In the genomic region with DNA sequence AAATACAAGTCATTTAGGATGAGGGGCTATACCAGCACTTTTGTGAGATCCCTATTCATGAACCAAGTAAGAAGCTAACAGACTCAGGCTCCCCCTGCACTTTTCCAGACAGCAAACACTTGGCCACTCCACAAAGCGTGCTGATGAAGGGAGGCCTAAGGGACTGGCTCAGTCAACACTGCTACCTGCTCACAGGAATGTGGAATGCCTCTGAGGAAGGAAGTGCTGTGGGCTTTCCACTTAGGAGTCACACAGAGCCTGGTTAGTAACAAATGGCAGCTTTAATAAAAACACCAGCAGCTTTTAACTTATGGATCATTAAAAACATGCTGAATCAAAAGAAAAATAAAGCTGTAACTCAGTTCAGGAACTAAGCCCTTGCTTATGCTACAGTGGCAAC, we compare ENCODE assay signal across 20 cellular contexts. TPM values are rescaled to one million over a fixed set of nuclear protein-coding genes. Genes with fewer than 3 reads are reported as not detected.
DNase-seq lines count a peak whose midpoint lies in the region; ATAC-seq and TF ChIP-seq lines count a peak whose summit lies in the region.
"Had no signal": no experiment of that assay in that cellular context is flagged by ENCODE, and none has a peak within 500 bp of the region (broad histone marks: within the 10 kb centered on the region; RNA-seq: fewer than 3 reads in every experiment).

No MANE protein-coding gene starts in this region.

- H4K20me1 ChIP-seq in PC-3 (ENCODE audit: low read length) = no peaks in the 10 kb centered on the region
- H4K20me1 ChIP-seq: BLaER1 had no signal

- DNase-seq in PC-3 (no peak), immature natural killer cell (no peak), GM20000 (ENCODE audit: low spot score) (no peak), midbrain (lab: John Stamatoyannopoulos, UW) (no peak), nephron progenitor cell (no peak)
- no peak for DNase-seq in stimulated activated effector memory CD8-positive, alpha-beta T cell treated with anti-CD3 and anti-CD28 coated beads, Interleukin-12 subunit alpha, Interleukin-12 subunit beta, amount 100 ng/mL, for 72 hours (ENCODE audit: low spot score in 2 of 2)
- DNase-seq: 8988T; CD4-positive, alpha-beta memory T cell; DMS153; DMS79 treated with DMSO at 0.1 percent for 48 hours; GF-D8; HCEC 1CT; IMR-90 had no signal

- intact Hi-C loops in PC-3 (cut with micrococcal nuclease) = no loop called here

- no peaks in the 10 kb centered on the region for H3K9me2 ChIP-seq in PC-3 (replicated peaks; ENCODE audit: low read length)

- no peaks in the 10 kb centered on the region for H3F3A ChIP-seq in PC-3 (ENCODE audit: low read length, unreplicated experiment)

- H3K4me3 ChIP-seq in PC-3 (ENCODE audit: low read length) = no peak overlapping the region
- H3K4me3 ChIP-seq: BLaER1, GM12878, GM23338 had no signal

- peaks cover 27 to 59% (median 52%) of the 10 kb centered on the region in 3 donors for H3K36me3 Mint-ChIP-seq in immature natural killer cell
- H3K36me3 Mint-ChIP-seq in stimulated activated effector memory CD8-positive, alpha-beta T cell treated with anti-CD3 and anti-CD28 coated beads, Interleukin-12 subunit alpha, Interleukin-12 subunit beta, amount 100 ng/mL, for 72 hours = peaks cover 33% of the 10 kb centered on the region
- peaks cover 53% of the 10 kb centered on the region for H3K36me3 Mint-ChIP-seq in nephron progenitor cell (ENCODE audit: low read depth)

- H3K9ac ChIP-seq in PC-3 (ENCODE audit: low read length) = no peak overlapping the region
- H3K9ac ChIP-seq: BLaER1 had no signal

- H3K9me3 Mint-ChIP-seq in immature natural killer cell (no peaks in the 10 kb centered on the region), nephron progenitor cell (no peaks in the 10 kb centered on the region)
- H3K9me3 Mint-ChIP-seq in stimulated activated effector memory CD8-positive, alpha-beta T cell treated with anti-CD3 and anti-CD28 coated beads, Interleukin-12 subunit alpha, Interleukin-12 subunit beta, amount 100 ng/mL, for 72 hours = no peaks in the 10 kb centered on the region
- H3K9me3 Mint-ChIP-seq: CD4-positive, alpha-beta memory T cell; GM23338 had no signal

- H3K9me3 ChIP-seq in PC-3 (ENCODE audit: low read length) = no peaks in the 10 kb centered on the region

- no peak overlapping the region for H2AFZ ChIP-seq in PC-3 (ENCODE audit: low read length)
- H2AFZ ChIP-seq: GM23338 had no signal

- H3K27me3 Mint-ChIP-seq in immature natural killer cell (ENCODE audit: low read depth in 3 of 3) (no peaks in the 10 kb centered on the region), nephron progenitor cell (ENCODE audit: low read depth, poor library complexity) (no peaks in the 10 kb centered on the region)
- H3K27me3 Mint-ChIP-seq: CD4-positive, alpha-beta memory T cell had no signal

- H3K27ac Mint-ChIP-seq in immature natural killer cell (peak overlapping the region in 4 of 6 donors; percentile 3 to 81 (median 62)), nephron progenitor cell (no peak overlapping the region)
- peak overlapping the region; percentile 14 for H3K27ac Mint-ChIP-seq in stimulated activated effector memory CD8-positive, alpha-beta T cell treated with anti-CD3 and anti-CD28 coated beads, Interleukin-12 subunit alpha, Interleukin-12 subunit beta, amount 100 ng/mL, for 72 hours
- H3K27ac Mint-ChIP-seq: CD14-positive monocyte, GM23338 had no signal

- H3K27ac ChIP-seq in PC-3 (ENCODE audit: low read length) (peak overlapping the region; percentile 9; the same call in 1 of the 2 replicates), VCaP (peak overlapping the region; percentile 29; the same call in 1 of the 2 replicates)
- H3K27ac ChIP-seq: BLaER1, HL-60 had no signal

- H3K4me3 Mint-ChIP-seq in immature natural killer cell = no peak overlapping the region
- no peak overlapping the region for H3K4me3 Mint-ChIP-seq in stimulated activated effector memory CD8-positive, alpha-beta T cell treated with anti-CD3 and anti-CD28 coated beads, Interleukin-12 subunit alpha, Interleukin-12 subunit beta, amount 100 ng/mL, for 72 hours
- no peak overlapping the region for H3K4me3 Mint-ChIP-seq in nephron progenitor cell
- H3K4me3 Mint-ChIP-seq: CD14-positive monocyte; CD4-positive, alpha-beta memory T cell; GM23338 had no signal

- CTCF ChIA-PET in PC-3 (lab: Charles Lee) = no interaction called here

- POLR2A ChIA-PET in PC-3 (lab: Charles Lee; ENCODE audit: unreplicated experiment) = no interaction called here

- H3K79me2 ChIP-seq in PC-3 (ENCODE audit: low read length) = no peaks in the 10 kb centered on the region

- TF ChIP-seq CTCF in PC-3 (conservative IDR thresholded peaks at IDR 0.05; ENCODE audit: low read depth, low read length) (no peak), VCaP (conservative IDR thresholded peaks at IDR 0.05) (no peak), GM20000 (IDR thresholded peaks at IDR 0.05; ENCODE audit: extremely low read depth, missing control alignments) (no peak), nephron progenitor cell (IDR thresholded peaks at IDR 0.05) (no peak)

- no peaks in the 10 kb centered on the region for H3K27me3 ChIP-seq in PC-3 (ENCODE audit: low read length)
- H3K27me3 ChIP-seq: BLaER1 had no signal

- BruUV-seq in PC-3 (replicated peaks; lab: Mats Ljungman, UMichigan) = no TSS peak

- H3K4me2 ChIP-seq in PC-3 (ENCODE audit: low read length) = no peak overlapping the region
- H3K4me2 ChIP-seq: BLaER1, GM23338 had no signal

- H3K4me1 Mint-ChIP-seq in immature natural killer cell (peaks cover 17 to 22% of the 10 kb centered on the region in 2 donors), nephron progenitor cell (peaks cover 6% of the 10 kb centered on the region)
- H3K4me1 Mint-ChIP-seq in stimulated activated effector memory CD8-positive, alpha-beta T cell treated with anti-CD3 and anti-CD28 coated beads, Interleukin-12 subunit alpha, Interleukin-12 subunit beta, amount 100 ng/mL, for 72 hours = peaks cover 9% of the 10 kb centered on the region
- H3K4me1 Mint-ChIP-seq: CD14-positive monocyte; CD4-positive, alpha-beta memory T cell had no signal

- no peak; the same call in 1 of the 2 replicates for ATAC-seq in PC-3
- ATAC-seq in stimulated activated effector memory CD8-positive, alpha-beta T cell treated with anti-CD3 and anti-CD28 coated beads, Interleukin-12 subunit alpha, Interleukin-12 subunit beta, amount 100 ng/mL, for 72 hours = no peak
- ATAC-seq: GM12878, GM23338 had no signal

- peaks cover 11% of the 10 kb centered on the region for H3K36me3 ChIP-seq in PC-3 (ENCODE audit: low read depth, low read length)

- no peaks in the 10 kb centered on the region for H3K4me1 ChIP-seq in PC-3 (ENCODE audit: insufficient read depth, low read length)

RNA-seq across cellular contexts. Expression of a gene that starts 15.0 kb away (rescaled TPM):
- 45.6 and 50.6 TPM in 2 replicates for total RNA-seq in PC-3 (2014; rRNA removed)
- 100 to 1,000 TPM in 1 of 3 donors, 10 to 100 TPM in 2; 73.6 to 118 (median 95.1) TPM for polyA plus RNA-seq in immature natural killer cell

RNA-seq across cellular contexts. Expression of a gene that starts 15.3 kb away (rescaled TPM):
- total RNA-seq in PC-3 (2014; rRNA removed) = 64.8 and 81.5 TPM in 2 replicates
- 10 to 100 TPM; 53.8 to 74.9 (median 63.6) TPM for polyA plus RNA-seq in immature natural killer cell

RNA-seq across cellular contexts. Expression of a gene that starts 32.4 kb away (rescaled TPM):
- not detected in 2 replicates for total RNA-seq in PC-3 (2014; rRNA removed)
- polyA plus RNA-seq in immature natural killer cell = not detected
- total RNA-seq: A673, GM12878, GM23338, IMR-90 had no signal
- polyA plus RNA-seq: CD14-positive monocyte; CD4-positive, alpha-beta memory T cell; GM23338; IMR-90 had no signal
